ENCODE assay signal across 8 cellular contexts in genomic region chr2:177393381-177393780, GRCh38. TPM values are rescaled to one million over a fixed set of nuclear protein-coding genes. Genes with fewer than 3 reads are reported as not detected.
DNase-seq lines count a peak whose midpoint lies in the region; ATAC-seq and TF ChIP-seq lines count a peak whose summit lies in the region.

No MANE protein-coding gene starts in this region.

- H3K14ac ChIP-seq in neuronal stem cell (ENCODE audit: low read length) = no peak overlapping the region

- no peak for ATAC-seq in HG03196 (IDR thresholded peaks at IDR 0.05; ENCODE audit: unreplicated experiment)

- WGBS in neuronal stem cell (ENCODE audit: extremely low coverage in 2 of 2, insufficient read length in 2 of 2, insufficient replicate concordance in 1 of 2), 2 donors = no CpG with 5 or more reads among the region's 6 CpGs

- no peak overlapping the region for H2AK5ac ChIP-seq in neuronal stem cell (ENCODE audit: low read depth, low read length)

- H3K27me3 ChIP-seq in SJCRH30 = no peaks in the 10 kb centered on the region
- no peaks in the 10 kb centered on the region for H3K27me3 ChIP-seq in neuronal stem cell (ENCODE audit: control insufficient read depth in 3 of 3, insufficient read depth in 3 of 3, low read depth in 1 of 3, low read length in 3 of 3)

- no peak overlapping the region for H3K9ac ChIP-seq in neuronal stem cell (ENCODE audit: low read depth, low read length, poor library complexity)

- H2BK5ac ChIP-seq in neuronal stem cell (ENCODE audit: low read length) = no peak overlapping the region

- H3K27ac Mint-ChIP-seq in endothelial cell (ENCODE audit: unreplicated experiment) = peak overlapping the region; percentile 50

- H2BK120ac ChIP-seq in neuronal stem cell (ENCODE audit: low read depth, low read length) = no peak overlapping the region

- H2BK15ac ChIP-seq in neuronal stem cell (ENCODE audit: low read length) = no peak overlapping the region

- DNase-seq in NCI-H510A treated with DMSO at 0.1 percent for 48 hours (lab: John Stamatoyannopoulos, UW) (peak; percentile 32), NCI-H510A (lab: John Stamatoyannopoulos, UW) (no peak), SJCRH30 (peak in 1 of 2 experiments; percentile 27), endothelial cell (ENCODE audit: low spot score) (no peak), neuronal stem cell (ENCODE audit: low spot score) (no peak), AML-193 (lab: John Stamatoyannopoulos, UW) (no peak), KBM-7 (no peak)

- peak overlapping the region; percentile 82 for H3K4me2 ChIP-seq in neuronal stem cell (ENCODE audit: insufficient read depth, low read length, poor library complexity, severe bottlenecking)

- H3K36me3 Mint-ChIP-seq in endothelial cell (ENCODE audit: low read depth, unreplicated experiment) = no peaks in the 10 kb centered on the region

- H3K79me1 ChIP-seq in neuronal stem cell (ENCODE audit: low read depth, low read length) = peaks cover 2% of the 10 kb centered on the region

- H3K27me3 Mint-ChIP-seq in endothelial cell (ENCODE audit: unreplicated experiment) = peaks cover 3% of the 10 kb centered on the region

- in situ Hi-C loops in KBM-7 (cut with MboI; ENCODE audit: low pct_unique_long_range_greater_than_20kb, low sequenced_read_pairs) = no loop called here

- H3K9me3 ChIP-seq in SJCRH30 (replicated peaks) = no peaks in the 10 kb centered on the region
- no peaks in the 10 kb centered on the region for H3K9me3 ChIP-seq in neuronal stem cell (replicated peaks in 1 of 2; ENCODE audit: control insufficient read depth in 2 of 2, insufficient read depth in 1 of 2, low read depth in 1 of 2, low read length in 2 of 2)

- H3K4me3 ChIP-seq in SJCRH30 = peak overlapping the region; percentile 89
- H3K4me3 ChIP-seq in neuronal stem cell (ENCODE audit: low read length in 2 of 2) = peak overlapping the region; percentile 67

- no peak overlapping the region for H3K4ac ChIP-seq in neuronal stem cell (ENCODE audit: low read length)

- H2AFZ ChIP-seq in neuronal stem cell (ENCODE audit: low read length) = peak overlapping the region; percentile 96

- H3K4me1 ChIP-seq in SJCRH30 = peaks cover 14% of the 10 kb centered on the region
- H3K4me1 ChIP-seq in neuronal stem cell (ENCODE audit: control insufficient read depth in 2 of 2, insufficient read depth in 1 of 2, low read depth in 1 of 2, low read length in 2 of 2) = peaks cover 2 to 5% of the 10 kb centered on the region in 2 donors

- no peak for TF ChIP-seq CTCF in endothelial cell (IDR thresholded peaks at IDR 0.05; ENCODE audit: unreplicated experiment)

- H3K9me3 Mint-ChIP-seq in endothelial cell (ENCODE audit: unreplicated experiment) = no peaks in the 10 kb centered on the region

- H3K4me3 Mint-ChIP-seq in endothelial cell (ENCODE audit: unreplicated experiment) = peak overlapping the region; percentile 95

- no peak overlapping the region for H3K23ac ChIP-seq in neuronal stem cell (ENCODE audit: low read depth, low read length, poor library complexity)

- no peak overlapping the region for H4K91ac ChIP-seq in neuronal stem cell (ENCODE audit: low read depth, low read length, poor library complexity)

- no peak overlapping the region for H3K18ac ChIP-seq in neuronal stem cell (ENCODE audit: low read length)

- H2BK12ac ChIP-seq in neuronal stem cell (ENCODE audit: low read length) = no peak overlapping the region

- H3K27ac ChIP-seq in SJCRH30 (no peak overlapping the region; the same call in 1 of the 2 replicates), neuronal stem cell (replicated peaks; ENCODE audit: low read length) (no peak overlapping the region)

- H3K36me3 ChIP-seq in SJCRH30 (no peaks in the 10 kb centered on the region), neuronal stem cell (replicated peaks in 1 of 2; ENCODE audit: control insufficient read depth in 2 of 2, insufficient read depth in 2 of 2, low read length in 2 of 2) (peaks cover 0 to 7% of the 10 kb centered on the region in 2 donors)

- H3K4me1 Mint-ChIP-seq in endothelial cell (ENCODE audit: unreplicated experiment) = peaks cover 24% of the 10 kb centered on the region

- H4K8ac ChIP-seq in neuronal stem cell (ENCODE audit: low read depth, low read length) = no peak overlapping the region

RNA-seq across cellular contexts. Expression of gene AGPS, which starts 0.8 kb away (rescaled TPM):
- 56.4 and 66.7 TPM in 2 replicates for total RNA-seq in SJCRH30 (2014; rRNA removed; shearing (Covaris generic))
- total RNA-seq in endothelial cell (ENCODE audit: unreplicated experiment) = 54.4 TPM
- polyA plus RNA-seq in neuronal stem cell (2013, experiment 1 of 2) = 21.5 TPM
- 22.3 TPM for polyA plus RNA-seq in neuronal stem cell (2013, experiment 2 of 2)
